In the genomic region with DNA sequence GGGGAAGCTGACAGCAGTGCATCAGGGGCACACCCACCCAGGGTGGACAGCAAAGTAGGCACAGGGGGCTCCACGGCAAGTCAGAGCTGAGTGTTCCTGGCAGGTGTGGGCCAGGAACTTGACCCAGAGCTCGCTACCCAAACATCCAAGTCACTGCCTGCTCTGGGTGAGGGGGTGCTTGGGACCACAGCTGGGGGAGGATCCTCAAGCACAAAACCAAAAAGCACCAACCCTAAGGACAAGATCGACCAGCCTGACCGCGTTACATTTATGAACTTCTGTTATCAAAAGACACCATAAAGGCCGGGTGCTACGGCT, we compare ENCODE assay signal across 25 cellular contexts.
"Had no signal": no experiment of that assay in that cellular context is flagged by ENCODE, and none has a peak within 500 bp of the region (broad histone marks: within the 10 kb centered on the region; RNA-seq: fewer than 3 reads in every experiment).

No MANE protein-coding gene starts in this region.

- H3K36me3 ChIP-seq: brain microvascular endothelial cell, gastroesophageal sphincter, ovary, right lobe of liver, thoracic aorta, upper lobe of left lung, vagina had no signal

- H3K4me3 ChIP-seq: gastroesophageal sphincter, ovary, right lobe of liver, thoracic aorta, upper lobe of left lung, vagina had no signal

- H3K27ac Mint-ChIP-seq: activated CD4-positive, alpha-beta T cell treated with anti-CD3 and anti-CD28 coated beads for 36 hours; activated naive CD4-positive, alpha-beta T cell treated with anti-CD3 and anti-CD28 coated beads for 36 hours; activated T-cell treated with anti-CD3 and anti-CD28 coated beads, Interleukin-2, amount 50 U/mL, for 72 hours; progenitor cell of endocrine pancreas; stimulated activated effector memory CD8-positive, alpha-beta T cell treated with anti-CD3 and anti-CD28 coated beads, Interleukin-12 subunit alpha, Interleukin-12 subunit beta, amount 100 ng/mL, for 72 hours; stimulated activated naive CD8-positive, alpha-beta T cell treated with anti-CD3 and anti-CD28 coated beads, Interleukin-15, Interleukin-2, amounts not matched to agents 100 ng/mL and 50 ng/mL, for 24 hours had no signal

- H3K4me1 ChIP-seq: gastroesophageal sphincter, right lobe of liver, vagina had no signal

- H3K36me3 Mint-ChIP-seq: memory B cell; stimulated activated effector memory CD8-positive, alpha-beta T cell treated with anti-CD3 and anti-CD28 coated beads, Interleukin-12 subunit alpha, Interleukin-12 subunit beta, amount 100 ng/mL, for 72 hours had no signal

- H3K4me3 Mint-ChIP-seq: activated CD4-positive, alpha-beta T cell treated with anti-CD3 and anti-CD28 coated beads for 36 hours; activated naive CD4-positive, alpha-beta T cell treated with anti-CD3 and anti-CD28 coated beads for 36 hours; activated T-cell treated with anti-CD3 and anti-CD28 coated beads, Interleukin-2, amount 50 U/mL, for 72 hours; memory B cell; nephron; stimulated activated effector memory CD8-positive, alpha-beta T cell treated with anti-CD3 and anti-CD28 coated beads, Interleukin-12 subunit alpha, Interleukin-12 subunit beta, amount 100 ng/mL, for 72 hours; stimulated activated naive CD8-positive, alpha-beta T cell treated with anti-CD3 and anti-CD28 coated beads, Interleukin-15, Interleukin-2, amounts not matched to agents 100 ng/mL and 50 ng/mL, for 24 hours had no signal

- DNase-seq: activated CD4-positive, alpha-beta T cell treated with anti-CD3 and anti-CD28 coated beads for 36 hours; activated CD4-positive, alpha-beta T cell treated with anti-CD3 and anti-CD28 coated beads, Interleukin-2, amount 50 U/mL, for 4 hours; activated CD4-positive, CD25-positive, alpha-beta regulatory T cell; activated naive CD4-positive, alpha-beta T cell treated with anti-CD3 and anti-CD28 coated beads for 36 hours; activated T-cell treated with anti-CD3 and anti-CD28 coated beads for 4 hours; activated T-cell treated with anti-CD3 and anti-CD28 coated beads, Interleukin-2, amount 50 U/mL, for 72 hours; amniotic stem cell; brain microvascular endothelial cell; central memory CD4-positive, alpha-beta T cell; hippocampal formation; left cardiac atrium; right lobe of liver; stimulated activated CD4-positive, alpha-beta T cell treated with anti-CD3 and anti-CD28 coated beads, Interleukin-4, amount 100 ng/mL, for 24 hours; upper lobe of left lung had no signal

- H3K27me3 ChIP-seq: brain microvascular endothelial cell, gastroesophageal sphincter, ovary, right lobe of liver, upper lobe of left lung, vagina had no signal

- H3K27me3 Mint-ChIP-seq: stimulated activated naive CD8-positive, alpha-beta T cell treated with anti-CD3 and anti-CD28 coated beads, Interleukin-15, Interleukin-2, amounts not matched to agents 100 ng/mL and 50 ng/mL, for 24 hours had no signal

- ATAC-seq: activated CD4-positive, alpha-beta T cell treated with anti-CD3 and anti-CD28 coated beads for 36 hours; activated T-cell treated with anti-CD3 and anti-CD28 coated beads, Interleukin-2, amount 50 U/mL, for 72 hours; gastroesophageal sphincter; left cardiac atrium; stimulated activated effector memory CD8-positive, alpha-beta T cell treated with anti-CD3 and anti-CD28 coated beads, Interleukin-12 subunit alpha, Interleukin-12 subunit beta, amount 100 ng/mL, for 72 hours had no signal

- H3K27ac ChIP-seq: brain microvascular endothelial cell, gastroesophageal sphincter, ovary, right lobe of liver, thoracic aorta, vagina had no signal

- H3K4me1 Mint-ChIP-seq: nephron had no signal

- H3K9me3 Mint-ChIP-seq: activated naive CD4-positive, alpha-beta T cell treated with anti-CD3 and anti-CD28 coated beads for 36 hours; activated T-cell treated with anti-CD3 and anti-CD28 coated beads, Interleukin-2, amount 50 U/mL, for 72 hours; memory B cell; stimulated activated effector memory CD8-positive, alpha-beta T cell treated with anti-CD3 and anti-CD28 coated beads, Interleukin-12 subunit alpha, Interleukin-12 subunit beta, amount 100 ng/mL, for 72 hours; stimulated activated naive CD8-positive, alpha-beta T cell treated with anti-CD3 and anti-CD28 coated beads, Interleukin-15, Interleukin-2, amounts not matched to agents 100 ng/mL and 50 ng/mL, for 24 hours had no signal

- FAIRE-seq: astrocyte, endothelial cell of umbilical vein had no signal

- H3K9me3 ChIP-seq: gastroesophageal sphincter, ovary, right lobe of liver, thoracic aorta, upper lobe of left lung, vagina had no signal
